In the genomic region with DNA sequence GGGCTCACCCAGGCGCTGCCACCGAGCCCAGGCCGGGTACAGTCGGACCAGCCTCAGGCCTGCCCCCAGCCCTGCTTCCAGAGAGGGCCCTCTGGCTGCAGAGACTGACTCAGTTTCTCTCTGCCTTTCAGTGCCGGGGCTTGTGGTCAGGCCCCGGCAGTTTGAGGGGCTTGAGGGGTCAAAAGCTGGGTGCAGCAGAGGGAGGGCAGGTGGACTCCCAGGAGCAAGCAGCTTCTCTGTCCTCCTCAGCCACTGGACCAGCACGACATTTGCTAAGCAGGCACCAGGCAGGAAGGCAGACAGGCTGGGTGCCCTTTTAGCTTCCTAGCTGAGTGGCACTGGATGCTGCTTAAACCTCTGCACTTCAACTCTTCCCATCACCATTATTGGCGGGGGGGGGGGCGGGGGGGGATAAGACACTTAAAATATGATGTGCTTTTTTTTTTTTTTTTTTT, we compare ENCODE assay signal across 10 cellular contexts.
DNase-seq lines count a peak whose midpoint lies in the region; ATAC-seq and TF ChIP-seq lines count a peak whose summit lies in the region.
"Had no signal": no experiment of that assay in that cellular context is flagged by ENCODE, and none has a peak within 500 bp of the region (broad histone marks: within the 10 kb centered on the region; RNA-seq: fewer than 3 reads in every experiment).

No MANE protein-coding gene starts in this region.

- no peak for ATAC-seq in activated CD4-positive, alpha-beta T cell treated with anti-CD3 and anti-CD28 coated beads for 36 hours
- ATAC-seq in GM21528 (IDR thresholded peaks at IDR 0.05; ENCODE audit: low FRiP score, unreplicated experiment), result no peak
- no peak for ATAC-seq in HG03159 (IDR thresholded peaks at IDR 0.05; ENCODE audit: unreplicated experiment)
- ATAC-seq: HCT116 had no signal

- H3K9me3 Mint-ChIP-seq in activated CD4-positive, alpha-beta T cell treated with anti-CD3 and anti-CD28 coated beads for 36 hours (ENCODE audit: low read depth), result peaks cover 6% of the 10 kb centered on the region
- H3K9me3 Mint-ChIP-seq in activated T-helper 1 cell treated with anti-CD3 and anti-CD28 coated beads, Interleukin-12 subunit alpha, Interleukin-12 subunit beta, Interleukin-2, Interleukin-4 antibody, amounts not matched to agents 30 ng/mL and 10 ng/mL and 1 ng/mL, durations not matched to agents 14 hours and 24 hours and 36 hours, result peaks cover 7% of the 10 kb centered on the region

- CTCF ChIA-PET in activated CD4-positive, alpha-beta T cell treated with anti-CD3 and anti-CD28 coated beads for 36 hours (lab: Charles Lee), result interaction anchor here (0.5 to 1.2 kb wide), 3 partner anchors 34 to 265 kb away, joined by 3 to 4 read pairs (median 4); no protein-coding TSS in a partner anchor

- H3K4me1 Mint-ChIP-seq in activated CD4-positive, alpha-beta T cell treated with anti-CD3 and anti-CD28 coated beads for 36 hours, result peaks cover 5% of the 10 kb centered on the region
- peaks cover 8% of the 10 kb centered on the region for H3K4me1 Mint-ChIP-seq in activated T-helper 1 cell treated with anti-CD3 and anti-CD28 coated beads, Interleukin-12 subunit alpha, Interleukin-12 subunit beta, Interleukin-2, Interleukin-4 antibody, amounts not matched to agents 30 ng/mL and 10 ng/mL and 1 ng/mL, durations not matched to agents 14 hours and 24 hours and 36 hours (ENCODE audit: low read depth)

- peak overlapping the region; percentile 29 for H3K27ac Mint-ChIP-seq in activated CD4-positive, alpha-beta T cell treated with anti-CD3 and anti-CD28 coated beads for 36 hours
- peak overlapping the region; percentile 48 for H3K27ac Mint-ChIP-seq in activated T-helper 1 cell treated with anti-CD3 and anti-CD28 coated beads, Interleukin-12 subunit alpha, Interleukin-12 subunit beta, Interleukin-2, Interleukin-4 antibody, amounts not matched to agents 30 ng/mL and 10 ng/mL and 1 ng/mL, durations not matched to agents 14 hours and 24 hours and 36 hours

- H3K36me3 ChIP-seq in suprapubic skin, result peaks cover 14% of the 10 kb centered on the region

- H3K36me3 Mint-ChIP-seq in activated CD4-positive, alpha-beta T cell treated with anti-CD3 and anti-CD28 coated beads for 36 hours (ENCODE audit: low read depth), result peaks cover 10% of the 10 kb centered on the region
- H3K36me3 Mint-ChIP-seq in activated T-helper 1 cell treated with anti-CD3 and anti-CD28 coated beads, Interleukin-12 subunit alpha, Interleukin-12 subunit beta, Interleukin-2, Interleukin-4 antibody, amounts not matched to agents 30 ng/mL and 10 ng/mL and 1 ng/mL, durations not matched to agents 14 hours and 24 hours and 36 hours (ENCODE audit: low read depth), result peaks cover 15% of the 10 kb centered on the region

- H3K27me3 ChIP-seq in suprapubic skin, result no peaks in the 10 kb centered on the region

- intact Hi-C loops in activated CD4-positive, alpha-beta T cell treated with anti-CD3 and anti-CD28 coated beads for 36 hours (cut with DNase I, micrococcal nuclease), result no loop called here
- intact Hi-C loops in activated T-helper 1 cell treated with anti-CD3 and anti-CD28 coated beads, Interleukin-12 subunit alpha, Interleukin-12 subunit beta, Interleukin-2, Interleukin-4 antibody, amounts not matched to agents 30 ng/mL and 10 ng/mL and 1 ng/mL, durations not matched to agents 14 hours and 24 hours and 36 hours (cut with micrococcal nuclease), result no loop called here

- TF ChIP-seq EP300 in suprapubic skin (IDR thresholded peaks at IDR 0.05), result no peak

- H3K4me1 ChIP-seq in suprapubic skin, result peaks cover 61% of the 10 kb centered on the region

- TF ChIP-seq POLR2A in suprapubic skin (IDR thresholded peaks at IDR 0.05), result no peak

- no peak for DNase-seq in activated CD4-positive, alpha-beta T cell treated with anti-CD3 and anti-CD28 coated beads for 36 hours
- no peak for DNase-seq in activated CD4-positive, alpha-beta T cell treated with anti-CD3 and anti-CD28 coated beads, Interleukin-2, amount 50 U/mL, for 1 hour
- no peak for DNase-seq in activated T-helper 1 cell treated with anti-CD3 and anti-CD28 coated beads, Interleukin-12 subunit alpha, Interleukin-12 subunit beta, Interleukin-2, Interleukin-4 antibody, amounts not matched to agents 30 ng/mL and 10 ng/mL and 1 ng/mL, durations not matched to agents 14 hours and 24 hours and 36 hours (ENCODE audit: low spot score)
- DNase-seq in iris pigment epithelial cell (ENCODE audit: low read depth), result peak; percentile 13
- no peak for DNase-seq in suprapubic skin (ENCODE audit: low spot score in 2 of 2)
- DNase-seq in epidermal melanocyte (ENCODE audit: insufficient read length, low spot score), result no peak
- DNase-seq: NCI-H526 had no signal

- no peaks in the 10 kb centered on the region for H3K27me3 Mint-ChIP-seq in activated CD4-positive, alpha-beta T cell treated with anti-CD3 and anti-CD28 coated beads for 36 hours
- no peaks in the 10 kb centered on the region for H3K27me3 Mint-ChIP-seq in activated T-helper 1 cell treated with anti-CD3 and anti-CD28 coated beads, Interleukin-12 subunit alpha, Interleukin-12 subunit beta, Interleukin-2, Interleukin-4 antibody, amounts not matched to agents 30 ng/mL and 10 ng/mL and 1 ng/mL, durations not matched to agents 14 hours and 24 hours and 36 hours (ENCODE audit: insufficient read depth)

- WGBS in suprapubic skin, result 25% methylated on average over 3 of the region's 9 CpGs

- no peaks in the 10 kb centered on the region for H3K9me3 ChIP-seq in suprapubic skin

- H3K4me3 ChIP-seq in suprapubic skin, result peak overlapping the region; percentile 57

- no peak for TF ChIP-seq CTCF in suprapubic skin (IDR thresholded peaks at IDR 0.05)

- POLR2A ChIA-PET in activated CD4-positive, alpha-beta T cell treated with anti-CD3 and anti-CD28 coated beads for 36 hours (lab: Charles Lee), result no interaction called here

- peak overlapping the region; percentile 92 for H3K27ac ChIP-seq in suprapubic skin

- peak overlapping the region; percentile 83 for H3K4me3 Mint-ChIP-seq in activated CD4-positive, alpha-beta T cell treated with anti-CD3 and anti-CD28 coated beads for 36 hours
- H3K4me3 Mint-ChIP-seq in activated T-helper 1 cell treated with anti-CD3 and anti-CD28 coated beads, Interleukin-12 subunit alpha, Interleukin-12 subunit beta, Interleukin-2, Interleukin-4 antibody, amounts not matched to agents 30 ng/mL and 10 ng/mL and 1 ng/mL, durations not matched to agents 14 hours and 24 hours and 36 hours, result peak overlapping the region; percentile 89
